In the genomic region with DNA sequence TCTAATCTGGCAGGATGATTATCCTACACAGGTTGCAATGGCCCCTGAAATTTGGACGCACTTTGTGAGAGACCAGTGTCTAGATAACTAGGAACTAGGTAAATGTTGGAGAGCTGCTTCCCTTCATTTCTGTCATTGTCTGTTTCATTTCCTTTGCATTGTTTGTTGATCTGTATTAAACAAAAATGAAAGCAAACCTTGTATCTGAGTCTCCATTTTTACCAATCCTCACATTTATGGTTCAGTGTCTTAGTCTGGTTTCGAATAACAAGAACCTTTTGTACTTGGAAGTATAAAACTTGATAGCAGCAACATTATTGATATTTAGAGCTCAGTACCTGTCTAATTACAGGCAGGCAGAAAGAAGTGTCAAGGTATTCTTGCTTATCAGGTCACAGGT, we compare ENCODE assay signal across 28 cellular contexts.
"Had no signal": no experiment of that assay in that cellular context is flagged by ENCODE, and none has a peak within 500 bp of the region (broad histone marks: within the 10 kb centered on the region; RNA-seq: fewer than 3 reads in every experiment).

No MANE protein-coding gene starts in this region.

- DNase-seq: immature natural killer cell; kidney; left colon; left lung; lower lobe of right lung; mesenchymal stem cell; naive B cell; natural killer cell; nephron progenitor cell; occipital lobe; right lobe of liver; stimulated activated CD4-positive, alpha-beta T cell treated with anti-CD3 and anti-CD28 coated beads, Interleukin-1b, Interleukin-23, amount 100 ng/mL, for 48 hours; stimulated activated CD4-positive, alpha-beta T cell treated with anti-CD3 and anti-CD28 coated beads, Interleukin-2, amount 100 ng/mL, for 48 hours; stimulated activated CD4-positive, alpha-beta T cell treated with anti-CD3 and anti-CD28 coated beads, Interleukin-4, amount 100 ng/mL, for 4 hours; stimulated activated CD8-positive, alpha-beta memory T cell treated with anti-CD3 and anti-CD28 coated beads, Interleukin-4, amount 100 ng/mL, for 48 hours; stimulated activated naive CD4-positive, alpha-beta T cell treated with Interleukin-2 at 50 U/mL for 16 hours; stimulated activated naive CD8-positive, alpha-beta T cell treated with anti-CD3 and anti-CD28 coated beads, Interleukin-15, amount 100 ng/mL, for 72 hours; substantia nigra; uterus had no signal

- H3K27ac Mint-ChIP-seq: immature natural killer cell; naive B cell; natural killer cell; neural progenitor cell; progenitor cell of endocrine pancreas; stimulated activated memory B cell treated with anti-CD40 and anti-IgM and Interleukin-4, amounts not matched to agents 10 μg/mL and 1 μg/mL and 100 μg/mL, for 72 hours; stimulated activated naive CD8-positive, alpha-beta T cell treated with anti-CD3 and anti-CD28 coated beads, Interleukin-15, amount 100 ng/mL, for 72 hours; type B pancreatic cell had no signal

- H3K36me3 ChIP-seq: left lung, lower lobe of right lung, neural progenitor cell, neutrophil, right atrium auricular region, right lobe of liver, tibial nerve, uterus had no signal

- H2AFZ ChIP-seq: neural progenitor cell, parathyroid adenoma had no signal

- H3K27me3 ChIP-seq: left lung, neural progenitor cell, neutrophil, right atrium auricular region, right lobe of liver, tibial nerve, uterus had no signal

- H3K9me3 ChIP-seq: left lung, lower lobe of right lung, neutrophil, right atrium auricular region, right lobe of liver, tibial nerve, uterus had no signal

- H3K27me3 Mint-ChIP-seq: naive B cell; progenitor cell of endocrine pancreas; stimulated activated memory B cell treated with anti-CD40 and anti-IgM and Interleukin-4, amounts not matched to agents 10 μg/mL and 1 μg/mL and 100 μg/mL, for 72 hours; stimulated activated naive CD8-positive, alpha-beta T cell treated with anti-CD3 and anti-CD28 coated beads, Interleukin-15, amount 100 ng/mL, for 72 hours; type B pancreatic cell had no signal

- H3K4me3 ChIP-seq: left lung, lower lobe of right lung, neural progenitor cell, right atrium auricular region, right lobe of liver, smooth muscle cell, tibial nerve, uterus had no signal

- H3K36me3 Mint-ChIP-seq: immature natural killer cell; naive B cell; natural killer cell; neural progenitor cell; stimulated activated memory B cell treated with anti-CD40 and anti-IgM and Interleukin-4, amounts not matched to agents 10 μg/mL and 1 μg/mL and 100 μg/mL, for 72 hours; type B pancreatic cell had no signal

- H3K4me1 ChIP-seq: left lung, lower lobe of right lung, neural progenitor cell, parathyroid adenoma, right atrium auricular region, right lobe of liver, tibial nerve, uterus had no signal

- H3K4me3 Mint-ChIP-seq: immature natural killer cell; naive B cell; natural killer cell; nephron progenitor cell; neural progenitor cell; stimulated activated memory B cell treated with anti-CD40 and anti-IgM and Interleukin-4, amounts not matched to agents 10 μg/mL and 1 μg/mL and 100 μg/mL, for 72 hours; stimulated activated naive CD8-positive, alpha-beta T cell treated with anti-CD3 and anti-CD28 coated beads, Interleukin-15, amount 100 ng/mL, for 72 hours; type B pancreatic cell had no signal

- H3K9me3 Mint-ChIP-seq: nephron progenitor cell; neural progenitor cell; stimulated activated memory B cell treated with anti-CD40 and anti-IgM and Interleukin-4, amounts not matched to agents 10 μg/mL and 1 μg/mL and 100 μg/mL, for 72 hours; type B pancreatic cell had no signal

- H3K4me1 Mint-ChIP-seq: immature natural killer cell; naive B cell; natural killer cell; stimulated activated memory B cell treated with anti-CD40 and anti-IgM and Interleukin-4, amounts not matched to agents 10 μg/mL and 1 μg/mL and 100 μg/mL, for 72 hours; stimulated activated naive CD8-positive, alpha-beta T cell treated with anti-CD3 and anti-CD28 coated beads, Interleukin-15, amount 100 ng/mL, for 72 hours had no signal

- H3K27ac ChIP-seq: left lung, lower lobe of right lung, neural progenitor cell, neutrophil, parathyroid adenoma, right atrium auricular region, right lobe of liver, tibial nerve, uterus had no signal

- H3K4me2 ChIP-seq: neural progenitor cell, smooth muscle cell had no signal

- ATAC-seq: left colon; left lung; lower lobe of right lung; natural killer cell; right lobe of liver; stimulated activated memory B cell treated with anti-CD40 and anti-IgM and Interleukin-4, amounts not matched to agents 10 μg/mL and 1 μg/mL and 100 μg/mL, for 72 hours; stimulated activated naive CD8-positive, alpha-beta T cell treated with anti-CD3 and anti-CD28 coated beads, Interleukin-15, amount 100 ng/mL, for 72 hours had no signal

- H3K79me2 ChIP-seq: parathyroid adenoma had no signal
